In the genomic region with DNA sequence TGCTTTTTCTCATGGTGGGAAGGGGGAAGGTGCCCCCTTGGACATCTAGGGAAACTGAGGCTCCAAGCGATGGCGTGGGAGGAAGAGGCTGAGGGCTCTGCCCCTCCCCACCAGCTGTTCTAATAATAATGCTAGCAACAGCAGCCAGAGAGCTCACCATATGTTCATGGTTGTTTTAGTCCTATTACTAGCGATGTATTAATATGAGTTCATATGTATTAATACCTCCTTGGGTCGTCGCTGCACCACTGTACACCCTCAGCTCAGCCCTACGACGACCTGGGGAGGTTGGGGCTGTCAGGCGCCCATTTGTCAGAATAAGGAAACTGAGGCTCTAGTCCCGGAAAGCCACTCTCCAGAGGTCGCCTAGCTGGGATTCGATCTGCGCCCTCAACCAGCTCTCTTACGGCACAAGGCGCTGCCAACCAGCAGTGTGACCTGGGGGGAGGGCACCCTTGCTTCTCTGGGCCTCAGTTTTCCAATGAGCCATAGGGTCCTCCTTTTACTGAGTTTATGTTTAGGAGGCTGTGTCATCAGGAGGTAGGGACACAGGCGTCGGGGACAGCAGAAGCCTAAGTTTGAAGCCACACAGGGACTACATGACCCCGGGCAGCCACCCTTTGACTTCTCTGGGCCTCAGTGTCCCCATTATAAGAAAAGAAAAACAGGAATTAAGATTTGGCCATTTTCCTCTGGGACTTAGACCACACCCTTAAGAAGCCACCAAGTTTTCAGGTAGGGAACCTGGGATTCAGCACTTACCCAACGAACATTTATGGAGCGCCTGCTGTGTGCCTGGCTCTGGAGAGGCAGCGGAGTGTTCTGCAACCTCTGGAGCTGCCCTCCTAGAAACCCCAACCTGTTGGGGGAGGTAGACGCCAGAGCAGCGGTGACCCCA, we compare ENCODE assay signal across 1 cellular context.
TF ChIP-seq lines count a peak whose summit lies in the region.

No MANE protein-coding gene starts in this region.

TF ChIP-seq in GM23338, 12 proteins besides CTCF, POLR2A, EP300 and RAD21 (continued from another document):
- TF ChIP-seq, protein P1, sequence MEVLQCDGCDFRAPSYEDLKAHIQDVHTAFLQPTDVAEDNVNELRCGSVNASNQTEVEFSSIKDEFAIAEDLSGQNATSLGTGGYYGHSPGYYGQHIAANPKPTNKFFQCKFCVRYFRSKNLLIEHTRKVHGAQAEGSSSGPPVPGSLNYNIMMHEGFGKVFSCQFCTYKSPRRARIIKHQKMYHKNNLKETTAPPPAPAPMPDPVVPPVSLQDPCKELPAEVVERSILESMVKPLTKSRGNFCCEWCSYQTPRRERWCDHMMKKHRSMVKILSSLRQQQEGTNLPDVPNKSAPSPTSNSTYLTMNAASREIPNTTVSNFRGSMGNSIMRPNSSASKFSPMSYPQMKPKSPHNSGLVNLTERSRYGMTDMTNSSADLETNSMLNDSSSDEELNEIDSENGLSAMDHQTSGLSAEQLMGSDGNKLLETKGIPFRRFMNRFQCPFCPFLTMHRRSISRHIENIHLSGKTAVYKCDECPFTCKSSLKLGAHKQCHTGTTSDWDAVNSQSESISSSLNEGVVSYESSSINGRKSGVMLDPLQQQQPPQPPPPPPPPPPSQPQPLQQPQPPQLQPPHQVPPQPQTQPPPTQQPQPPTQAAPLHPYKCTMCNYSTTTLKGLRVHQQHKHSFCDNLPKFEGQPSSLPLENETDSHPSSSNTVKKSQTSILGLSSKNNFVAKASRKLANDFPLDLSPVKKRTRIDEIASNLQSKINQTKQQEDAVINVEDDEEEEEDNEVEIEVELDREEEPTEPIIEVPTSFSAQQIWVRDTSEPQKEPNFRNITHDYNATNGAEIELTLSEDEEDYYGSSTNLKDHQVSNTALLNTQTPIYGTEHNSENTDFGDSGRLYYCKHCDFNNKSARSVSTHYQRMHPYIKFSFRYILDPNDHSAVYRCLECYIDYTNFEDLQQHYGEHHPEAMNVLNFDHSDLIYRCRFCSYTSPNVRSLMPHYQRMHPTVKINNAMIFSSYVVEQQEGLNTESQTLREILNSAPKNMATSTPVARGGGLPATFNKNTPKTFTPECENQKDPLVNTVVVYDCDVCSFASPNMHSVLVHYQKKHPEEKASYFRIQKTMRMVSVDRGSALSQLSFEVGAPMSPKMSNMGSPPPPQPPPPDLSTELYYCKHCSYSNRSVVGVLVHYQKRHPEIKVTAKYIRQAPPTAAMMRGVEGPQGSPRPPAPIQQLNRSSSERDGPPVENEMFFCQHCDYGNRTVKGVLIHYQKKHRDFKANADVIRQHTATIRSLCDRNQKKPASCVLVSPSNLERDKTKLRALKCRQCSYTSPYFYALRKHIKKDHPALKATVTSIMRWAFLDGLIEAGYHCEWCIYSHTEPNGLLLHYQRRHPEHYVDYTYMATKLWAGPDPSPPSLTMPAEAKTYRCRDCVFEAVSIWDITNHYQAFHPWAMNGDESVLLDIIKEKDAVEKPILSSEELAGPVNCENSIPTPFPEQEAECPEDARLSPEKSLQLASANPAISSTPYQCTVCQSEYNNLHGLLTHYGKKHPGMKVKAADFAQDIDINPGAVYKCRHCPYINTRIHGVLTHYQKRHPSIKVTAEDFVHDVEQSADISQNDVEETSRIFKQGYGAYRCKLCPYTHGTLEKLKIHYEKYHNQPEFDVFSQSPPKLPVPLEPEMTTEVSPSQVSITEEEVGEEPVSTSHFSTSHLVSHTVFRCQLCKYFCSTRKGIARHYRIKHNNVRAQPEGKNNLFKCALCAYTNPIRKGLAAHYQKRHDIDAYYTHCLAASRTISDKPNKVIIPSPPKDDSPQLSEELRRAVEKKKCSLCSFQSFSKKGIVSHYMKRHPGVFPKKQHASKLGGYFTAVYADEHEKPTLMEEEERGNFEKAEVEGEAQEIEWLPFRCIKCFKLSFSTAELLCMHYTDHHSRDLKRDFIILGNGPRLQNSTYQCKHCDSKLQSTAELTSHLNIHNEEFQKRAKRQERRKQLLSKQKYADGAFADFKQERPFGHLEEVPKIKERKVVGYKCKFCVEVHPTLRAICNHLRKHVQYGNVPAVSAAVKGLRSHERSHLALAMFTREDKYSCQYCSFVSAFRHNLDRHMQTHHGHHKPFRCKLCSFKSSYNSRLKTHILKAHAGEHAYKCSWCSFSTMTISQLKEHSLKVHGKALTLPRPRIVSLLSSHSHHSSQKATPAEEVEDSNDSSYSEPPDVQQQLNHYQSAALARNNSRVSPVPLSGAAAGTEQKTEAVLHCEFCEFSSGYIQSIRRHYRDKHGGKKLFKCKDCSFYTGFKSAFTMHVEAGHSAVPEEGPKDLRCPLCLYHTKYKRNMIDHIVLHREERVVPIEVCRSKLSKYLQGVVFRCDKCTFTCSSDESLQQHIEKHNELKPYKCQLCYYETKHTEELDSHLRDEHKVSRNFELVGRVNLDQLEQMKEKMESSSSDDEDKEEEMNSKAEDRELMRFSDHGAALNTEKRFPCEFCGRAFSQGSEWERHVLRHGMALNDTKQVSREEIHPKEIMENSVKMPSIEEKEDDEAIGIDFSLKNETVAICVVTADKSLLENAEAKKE (CRISPR knock-in tag; IDR thresholded peaks at IDR 0.05) = no peak
- TF ChIP-seq POLR2AphosphoS5 (IDR thresholded peaks at IDR 0.05; ENCODE audit: low read depth) = no peak
